In the genomic region with DNA sequence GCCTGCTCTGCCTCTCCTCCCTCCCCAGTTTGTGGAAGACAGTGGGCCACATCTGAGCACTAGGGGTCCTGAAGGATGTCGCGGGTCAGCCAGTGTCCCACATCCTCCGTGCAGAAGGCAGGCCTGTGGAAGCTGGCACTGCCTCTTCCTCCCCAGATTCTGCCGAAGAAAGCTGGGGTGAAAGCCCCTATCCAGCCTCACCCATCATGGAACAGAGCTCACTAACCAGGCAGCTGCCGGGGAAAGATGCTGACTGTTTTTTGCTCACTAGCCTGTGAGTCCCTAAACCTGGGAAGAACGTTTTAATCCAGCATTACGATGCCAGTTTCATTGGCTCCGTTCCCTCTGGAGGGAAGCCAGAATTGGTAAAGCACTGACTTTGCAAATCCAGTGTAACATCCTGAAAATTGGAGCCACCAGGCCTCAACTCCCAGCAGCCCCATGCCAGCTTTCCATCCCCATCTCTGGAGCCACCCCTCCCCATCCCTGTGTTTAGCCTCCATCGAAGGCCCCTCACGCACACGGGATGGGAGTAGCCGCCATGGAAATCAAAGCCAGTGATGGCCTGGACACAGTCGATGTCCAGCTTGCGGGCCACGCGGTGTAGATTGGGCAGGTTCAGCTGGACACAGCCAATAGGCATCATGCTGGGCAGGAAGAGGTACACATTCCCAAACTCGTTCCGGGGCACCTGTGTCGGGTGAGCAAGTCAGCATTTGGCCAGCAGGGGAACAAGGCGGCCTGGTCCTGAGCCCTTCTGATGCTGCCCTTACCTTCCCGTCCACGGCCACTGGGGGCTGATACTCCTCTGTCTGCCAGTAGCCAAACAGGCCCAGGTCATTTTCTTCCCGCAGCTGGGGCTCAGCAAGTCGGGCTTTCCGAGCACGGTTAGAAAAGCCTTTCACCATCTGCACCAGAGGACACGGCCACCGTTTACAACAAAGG, we compare ENCODE assay signal across 12 cellular contexts. TPM values are rescaled to one million over a fixed set of nuclear protein-coding genes. Genes with fewer than 3 reads are reported as not detected.
DNase-seq lines count a peak whose midpoint lies in the region; ATAC-seq and TF ChIP-seq lines count a peak whose summit lies in the region.
"Had no signal": no experiment of that assay in that cellular context is flagged by ENCODE, and none has a peak within 500 bp of the region (broad histone marks: within the 10 kb centered on the region; RNA-seq: fewer than 3 reads in every experiment).

No MANE protein-coding gene starts in this region.

- H3K9me3 Mint-ChIP-seq in CD4-positive, alpha-beta memory T cell, result no peaks in the 10 kb centered on the region
- no peaks in the 10 kb centered on the region for H3K9me3 Mint-ChIP-seq in central memory CD8-positive, alpha-beta T cell
- peaks cover 0 to 2% (median 0%) of the 10 kb centered on the region in 11 donors for H3K9me3 Mint-ChIP-seq in naive thymus-derived CD4-positive, alpha-beta T cell
- H3K9me3 Mint-ChIP-seq: activated CD4-positive, alpha-beta memory T cell treated with anti-CD3 and anti-CD28 coated beads for 36 hours had no signal

- POLR2A ChIA-PET in CD4-positive, alpha-beta memory T cell (lab: Charles Lee; ENCODE audit: partially characterized antibody), result interaction anchor here (3.3 to 18.6 kb wide), 2 partner anchors 19 to 30 kb away, joined by 16 to 342 read pairs; partner anchors contain the start of genes CHCHD4, LSM3, TMEM43 and XPC
- POLR2A ChIA-PET in naive thymus-derived CD4-positive, alpha-beta T cell (lab: Charles Lee), result interaction anchor here (4.9 kb wide), 1 partner anchor 30 kb away, joined by 36 read pairs; the partner anchor contains the start of genes LSM3 and XPC

- no peak overlapping the region for H3K27ac ChIP-seq in CD4-positive, alpha-beta memory T cell (ENCODE audit: low read depth, low read length)
- no peak overlapping the region for H3K27ac ChIP-seq in naive thymus-derived CD4-positive, alpha-beta T cell (ENCODE audit: low read depth, low read length)
- H3K27ac ChIP-seq: pancreas had no signal

- no peak overlapping the region for H3K4me3 ChIP-seq in CD4-positive, alpha-beta memory T cell (ENCODE audit: low read length in 2 of 2)
- no peak overlapping the region for H3K4me3 ChIP-seq in HFF-Myc (replicated peaks; ENCODE audit: low read depth, low read length)
- H3K4me3 ChIP-seq in naive thymus-derived CD4-positive, alpha-beta T cell (ENCODE audit: low read length), result no peak overlapping the region
- H3K4me3 ChIP-seq: pancreas, Peyer's patch had no signal

- no peak overlapping the region for H3K4me3 Mint-ChIP-seq in CD4-positive, alpha-beta memory T cell
- no peak overlapping the region for H3K4me3 Mint-ChIP-seq in central memory CD8-positive, alpha-beta T cell
- H3K4me3 Mint-ChIP-seq in naive thymus-derived CD4-positive, alpha-beta T cell, result no peak overlapping the region
- H3K4me3 Mint-ChIP-seq: activated CD4-positive, alpha-beta memory T cell treated with anti-CD3 and anti-CD28 coated beads for 36 hours had no signal

- TF ChIP-seq CTCF in HFF-Myc (IDR thresholded peaks at IDR 0.05; ENCODE audit: low read depth, low read length, missing control alignments), result peak; percentile 35

- H3K36me3 Mint-ChIP-seq in CD4-positive, alpha-beta memory T cell, result peaks cover 28 to 58% of the 10 kb centered on the region in 2 donors
- peaks cover 43% of the 10 kb centered on the region for H3K36me3 Mint-ChIP-seq in central memory CD8-positive, alpha-beta T cell (ENCODE audit: insufficient read depth)
- peaks cover 3 to 43% (median 12%) of the 10 kb centered on the region in 5 donors for H3K36me3 Mint-ChIP-seq in naive thymus-derived CD4-positive, alpha-beta T cell

- H3K27ac Mint-ChIP-seq in CD4-positive, alpha-beta memory T cell, result peak overlapping the region; percentile 40 to 100 (median 79)
- H3K27ac Mint-ChIP-seq in central memory CD8-positive, alpha-beta T cell (ENCODE audit: low read depth), result peak overlapping the region; percentile 99
- peak overlapping the region in 7 of 9 donors; percentile 41 to 100 (median 98) for H3K27ac Mint-ChIP-seq in naive thymus-derived CD4-positive, alpha-beta T cell

- H3K9me3 ChIP-seq in CD4-positive, alpha-beta memory T cell (ENCODE audit: control insufficient read depth in 1 of 2, low read length in 2 of 2), result no peaks in the 10 kb centered on the region
- H3K9me3 ChIP-seq in naive thymus-derived CD4-positive, alpha-beta T cell (ENCODE audit: control insufficient read depth in 2 of 3, low read length in 3 of 3), result no peaks in the 10 kb centered on the region
- H3K9me3 ChIP-seq: pancreas, Peyer's patch had no signal

- DNase-seq in CD4-positive, alpha-beta memory T cell, result no peak
- no peak for DNase-seq in HFF-Myc (ENCODE audit: extremely low read depth, low read depth)
- no peak for DNase-seq in central memory CD8-positive, alpha-beta T cell (ENCODE audit: low spot score in 2 of 2)
- DNase-seq in naive thymus-derived CD4-positive, alpha-beta T cell, result peak in 1 of 9 donors; percentile 11
- no peak for DNase-seq in NCI-H2081 (lab: John Stamatoyannopoulos, UW)
- DNase-seq in foreskin melanocyte, result no peak
- no peak for DNase-seq in activated CD4-positive, alpha-beta T cell treated with anti-CD3 and anti-CD28 coated beads for 48 hours
- no peak for DNase-seq in NCI-H2227 (lab: John Stamatoyannopoulos, UW; ENCODE audit: unreplicated experiment)
- DNase-seq: activated CD4-positive, alpha-beta memory T cell treated with anti-CD3 and anti-CD28 coated beads for 36 hours; hypothalamus; pancreas; Peyer's patch had no signal

- H3K27me3 Mint-ChIP-seq in CD4-positive, alpha-beta memory T cell, result no peaks in the 10 kb centered on the region
- no peaks in the 10 kb centered on the region for H3K27me3 Mint-ChIP-seq in central memory CD8-positive, alpha-beta T cell
- H3K27me3 Mint-ChIP-seq in naive thymus-derived CD4-positive, alpha-beta T cell, result no peaks in the 10 kb centered on the region
- H3K27me3 Mint-ChIP-seq: activated CD4-positive, alpha-beta memory T cell treated with anti-CD3 and anti-CD28 coated beads for 36 hours had no signal

- peaks cover 29% of the 10 kb centered on the region for H3K4me1 ChIP-seq in CD4-positive, alpha-beta memory T cell (ENCODE audit: insufficient read depth, low read length)
- H3K4me1 ChIP-seq in naive thymus-derived CD4-positive, alpha-beta T cell (ENCODE audit: control insufficient read depth in 2 of 2, insufficient read depth in 2 of 2, low read length in 2 of 2), result peaks cover 21 to 23% of the 10 kb centered on the region in 2 donors

- H3K27me3 ChIP-seq in CD4-positive, alpha-beta memory T cell (ENCODE audit: insufficient read depth, low read length), result no peaks in the 10 kb centered on the region
- H3K27me3 ChIP-seq in naive thymus-derived CD4-positive, alpha-beta T cell (ENCODE audit: control insufficient read depth in 2 of 2, insufficient read depth in 2 of 2, low read length in 2 of 2), result no peaks in the 10 kb centered on the region
- H3K27me3 ChIP-seq: pancreas, Peyer's patch had no signal

- no peak for ATAC-seq in central memory CD8-positive, alpha-beta T cell (replicated peaks; ENCODE audit: extremely low read depth, poor library complexity, severe bottlenecking)
- no peak for ATAC-seq in naive thymus-derived CD4-positive, alpha-beta T cell
- ATAC-seq: pancreas had no signal

- H3K36me3 ChIP-seq in CD4-positive, alpha-beta memory T cell (ENCODE audit: insufficient read depth, low read length), result peaks cover 54% of the 10 kb centered on the region
- H3K36me3 ChIP-seq in naive thymus-derived CD4-positive, alpha-beta T cell (ENCODE audit: control insufficient read depth in 2 of 3, insufficient read depth in 3 of 3, low read length in 3 of 3), result peaks cover 0 to 69% (median 14%) of the 10 kb centered on the region in 3 experiments

- CTCF ChIA-PET in CD4-positive, alpha-beta memory T cell (lab: Charles Lee; ENCODE audit: partially characterized antibody), result no interaction called here
- CTCF ChIA-PET in naive thymus-derived CD4-positive, alpha-beta T cell (lab: Charles Lee), result no interaction called here

- peaks cover 18 to 45% (median 27%) of the 10 kb centered on the region in 4 donors for H3K4me1 Mint-ChIP-seq in CD4-positive, alpha-beta memory T cell
- peaks cover 40% of the 10 kb centered on the region for H3K4me1 Mint-ChIP-seq in central memory CD8-positive, alpha-beta T cell
- H3K4me1 Mint-ChIP-seq in naive thymus-derived CD4-positive, alpha-beta T cell, result peaks cover 13 to 31% (median 26%) of the 10 kb centered on the region in 7 donors

- intact Hi-C loops in CD4-positive, alpha-beta memory T cell (cut with micrococcal nuclease), result no loop called here
- intact Hi-C loops in naive thymus-derived CD4-positive, alpha-beta T cell (cut with micrococcal nuclease), result loop anchor here in 1 of 2 donors (10.0 kb wide), 1 partner anchor 494 kb away; no protein-coding TSS in a partner anchor

RNA-seq across cellular contexts. Expression of gene TMEM43, which starts 23.5 kb away (rescaled TPM):
- total RNA-seq in CD4-positive, alpha-beta memory T cell, result 10 to 100 TPM; 69.3 to 69.7 TPM
- 100 to 1,000 TPM in 1 of 2 donors, 10 to 100 TPM in 1; 83.8 to 143 TPM for polyA plus RNA-seq in CD4-positive, alpha-beta memory T cell
- total RNA-seq in naive thymus-derived CD4-positive, alpha-beta T cell, result 10 to 100 TPM; 30.1 to 54.8 (median 46.5) TPM
- 10 to 100 TPM; 55.6 to 55.8 TPM for polyA plus RNA-seq in naive thymus-derived CD4-positive, alpha-beta T cell

RNA-seq across cellular contexts. Expression of gene CHCHD4, which starts 23.6 kb away (rescaled TPM):
- total RNA-seq in CD4-positive, alpha-beta memory T cell, result 1 to 10 TPM; 7.5 to 9.3 TPM
- polyA plus RNA-seq in CD4-positive, alpha-beta memory T cell, result 10 to 100 TPM; 17.4 to 17.5 TPM
- 10 to 100 TPM in 1 of 5 experiments, 1 to 10 TPM in 4; 3.3 to 14.1 (median 8.4) TPM for total RNA-seq in naive thymus-derived CD4-positive, alpha-beta T cell
- 10 to 100 TPM in 1 of 2 donors, 1 to 10 TPM in 1; 9.8 to 12.6 TPM for polyA plus RNA-seq in naive thymus-derived CD4-positive, alpha-beta T cell

RNA-seq across cellular contexts. Expression of gene XPC, which starts 30.1 kb away (rescaled TPM):
- total RNA-seq in CD4-positive, alpha-beta memory T cell, result 100 to 1,000 TPM; 104 to 108 TPM
- 10 to 100 TPM; 32.9 to 57.5 TPM for polyA plus RNA-seq in CD4-positive, alpha-beta memory T cell
- 10 to 100 TPM; 56.3 to 94.8 (median 78.1) TPM for total RNA-seq in naive thymus-derived CD4-positive, alpha-beta T cell
- polyA plus RNA-seq in naive thymus-derived CD4-positive, alpha-beta T cell, result 10 to 100 TPM; 50.0 to 54.2 TPM

RNA-seq across cellular contexts. Expression of gene LSM3, which starts 30.3 kb away (rescaled TPM):
- total RNA-seq in CD4-positive, alpha-beta memory T cell, result 1 to 10 TPM; 7.2 to 8.2 TPM
- 10 to 100 TPM; 22.1 to 30.7 TPM for polyA plus RNA-seq in CD4-positive, alpha-beta memory T cell
- 10 to 100 TPM in 1 of 5 experiments, 1 to 10 TPM in 4; 6.0 to 14.1 (median 8.0) TPM for total RNA-seq in naive thymus-derived CD4-positive, alpha-beta T cell
- 10 to 100 TPM; 10.5 to 26.2 TPM for polyA plus RNA-seq in naive thymus-derived CD4-positive, alpha-beta T cell
